In genomic region chr20:49951160-49951559, GRCh38 we compare ENCODE assay signal across 14 cellular contexts. TPM values are rescaled to one million over a fixed set of nuclear protein-coding genes. Genes with fewer than 3 reads are reported as not detected.
DNase-seq lines count a peak whose midpoint lies in the region; ATAC-seq and TF ChIP-seq lines count a peak whose summit lies in the region.
"Had no signal": no experiment of that assay in that cellular context is flagged by ENCODE, and none has a peak within 500 bp of the region (broad histone marks: within the 10 kb centered on the region; RNA-seq: fewer than 3 reads in every experiment).

No MANE protein-coding gene starts in this region.

- no peak for TF ChIP-seq CTCF in fibroblast of mammary gland (conservative IDR thresholded peaks at IDR 0.05; ENCODE audit: control insufficient read depth, insufficient read depth, low read depth, low read length)

- H3K4me1 Mint-ChIP-seq in stimulated activated naive B cell treated with anti-CD40 and anti-IgM and Interleukin-4, amounts not matched to agents 10 μg/mL and 1 μg/mL and 100 μg/mL, for 72 hours, result peaks cover 0 to 3% of the 10 kb centered on the region in 2 donors

- peaks cover 47 to 63% of the 10 kb centered on the region in 2 donors for H3K36me3 Mint-ChIP-seq in stimulated activated naive B cell treated with anti-CD40 and anti-IgM and Interleukin-4, amounts not matched to agents 10 μg/mL and 1 μg/mL and 100 μg/mL, for 72 hours

- H3K27me3 Mint-ChIP-seq in stimulated activated naive B cell treated with anti-CD40 and anti-IgM and Interleukin-4, amounts not matched to agents 10 μg/mL and 1 μg/mL and 100 μg/mL, for 72 hours, result no peaks in the 10 kb centered on the region

- H3K9me3 Mint-ChIP-seq in stimulated activated naive B cell treated with anti-CD40 and anti-IgM and Interleukin-4, amounts not matched to agents 10 μg/mL and 1 μg/mL and 100 μg/mL, for 72 hours, result no peaks in the 10 kb centered on the region
- H3K9me3 Mint-ChIP-seq: CD14-positive monocyte had no signal

- ATAC-seq in SK-N-SH treated with all-trans-retinoic acid at 6 μM for 48 hours (peak; percentile 89), HG03469 (IDR thresholded peaks at IDR 0.05; ENCODE audit: unreplicated experiment) (no peak)
- ATAC-seq in stimulated activated naive B cell treated with anti-CD40 and anti-IgM and Interleukin-4, amounts not matched to agents 10 μg/mL and 1 μg/mL and 100 μg/mL, for 72 hours (replicated peaks), result no peak
- ATAC-seq: gastroesophageal sphincter had no signal

- no peak overlapping the region for H3K4me3 Mint-ChIP-seq in stimulated activated naive B cell treated with anti-CD40 and anti-IgM and Interleukin-4, amounts not matched to agents 10 μg/mL and 1 μg/mL and 100 μg/mL, for 72 hours
- H3K4me3 Mint-ChIP-seq: CD14-positive monocyte had no signal

- DNase-seq in A172 (ENCODE audit: low spot score) (peak; percentile 72), ELR (ENCODE audit: low read depth) (peak; percentile 92), fibroblast of mammary gland (ENCODE audit: low read depth) (peak; percentile 91), NCI-H2107 (lab: John Stamatoyannopoulos, UW) (no peak), mucosa of gallbladder (ENCODE audit: low spot score) (no peak)
- no peak for DNase-seq in stimulated activated naive B cell treated with anti-CD40 and anti-IgM and Interleukin-4, amounts not matched to agents 10 μg/mL and 1 μg/mL and 100 μg/mL, for 72 hours
- DNase-seq: islet precursor cell, NCI-H146, retina, SHP77 treated with DMSO at 0.1 percent for 48 hours had no signal

- no peak overlapping the region for H3K4me3 ChIP-seq in fibroblast of mammary gland (ENCODE audit: control insufficient read depth, low read depth, low read length)
- H3K4me3 ChIP-seq: gastroesophageal sphincter had no signal

- no peak overlapping the region for H3K27ac Mint-ChIP-seq in stimulated activated naive B cell treated with anti-CD40 and anti-IgM and Interleukin-4, amounts not matched to agents 10 μg/mL and 1 μg/mL and 100 μg/mL, for 72 hours

TF ChIP-seq in SK-N-SH treated with all-trans-retinoic acid at 6 μM for 48 hours, 23 proteins besides CTCF, POLR2A, EP300 and RAD21:
- TF ChIP-seq CREB5 (CRISPR knock-in tag; IDR thresholded peaks at IDR 0.05; ENCODE audit: low read depth) (no peak), PATZ1 (CRISPR knock-in tag; IDR thresholded peaks at IDR 0.05; ENCODE audit: borderline replicate concordance) (no peak), ISL1 (CRISPR knock-in tag; IDR thresholded peaks at IDR 0.05) (no peak), POU6F1 (CRISPR knock-in tag; IDR thresholded peaks at IDR 0.05; ENCODE audit: borderline replicate concordance, low read depth) (no peak)

RNA-seq across cellular contexts. Expression of gene RNF114, which starts 15.0 kb away (rescaled TPM):
- total RNA-seq in A172 (2014; rRNA removed; shearing (Covaris generic)), result 133 and 179 TPM in 2 replicates
- 78.8 TPM for total RNA-seq in mucosa of gallbladder

RNA-seq across cellular contexts. Expression of gene SNAI1, which starts 31.6 kb away (rescaled TPM):
- total RNA-seq in A172 (2014; rRNA removed; shearing (Covaris generic)), result 0.62 and 2.6 TPM in 2 replicates
- total RNA-seq in mucosa of gallbladder, result 3.2 TPM

RNA-seq across cellular contexts. Expression of gene SPATA2, which starts 35.8 kb away (rescaled TPM):
- 3.4 and 4.5 TPM in 2 replicates for total RNA-seq in A172 (2014; rRNA removed; shearing (Covaris generic))
- total RNA-seq in mucosa of gallbladder, result 13.4 TPM

Comparison
In these comparisons a context has a peak if more than half of its experiments do, and no peak if none do; other contexts are left out.
1. DNase-seq: peak in A172 (single experiment), ELR (single experiment) and fibroblast of mammary gland (single experiment); none in NCI-H2107 (single experiment), stimulated activated naive B cell treated with anti-CD40 and anti-IgM and Interleukin-4, amounts not matched to agents 10 μg/mL and 1 μg/mL and 100 μg/mL, for 72 hours (single experiment) and mucosa of gallbladder (single experiment).